Comparison of ENCODE assay signal across 8 cellular contexts in genomic region chr3:53495518-53496501, GRCh38. TPM values are rescaled to one million over a fixed set of nuclear protein-coding genes. Genes with fewer than 3 reads are reported as not detected.
A peak's percentile ranks its signal among the peaks of the same experiment; 100 is the strongest.
DNase-seq lines count a peak whose midpoint lies in the region; ATAC-seq and TF ChIP-seq lines count a peak whose summit lies in the region.

No MANE protein-coding gene starts in this region.

- no peaks in the 10 kb centered on the region for H3K9me3 ChIP-seq in BLaER1 treated with 17β-estradiol and CSF1 and Interleukin-3, amounts not matched to agents 10 nM and 100 nM (replicated peaks in 1 of 11)
- no peaks in the 10 kb centered on the region for H3K9me3 ChIP-seq in transverse colon

- H3K56ac ChIP-seq in mesendoderm (ENCODE audit: low read length), result no peak overlapping the region

- no peak overlapping the region for H3K23ac ChIP-seq in mesendoderm (ENCODE audit: low read length)

- no peak overlapping the region for H3K27ac ChIP-seq in BLaER1 treated with 17β-estradiol and CSF1 and Interleukin-3, amounts not matched to agents 10 nM and 100 nM
- peak overlapping the region; percentile 39 for H3K27ac ChIP-seq in cingulate gyrus (ENCODE audit: low read depth, low read length)
- H3K27ac ChIP-seq in mesendoderm (ENCODE audit: low read depth, low read length), result no peak overlapping the region
- peak overlapping the region in 1 of 4 donors; percentile 20 for H3K27ac ChIP-seq in transverse colon

- peaks cover 0 to 32% (median 11%) of the 10 kb centered on the region in 11 experiments; a peak in 14 of 22 replicates for H4K20me1 ChIP-seq in BLaER1 treated with 17β-estradiol and CSF1 and Interleukin-3, amounts not matched to agents 10 nM and 100 nM

- peaks cover 53 to 82% (median 73%) of the 10 kb centered on the region in 11 experiments for H3K27me3 ChIP-seq in BLaER1 treated with 17β-estradiol and CSF1 and Interleukin-3, amounts not matched to agents 10 nM and 100 nM
- H3K27me3 ChIP-seq in mesendoderm (ENCODE audit: insufficient read depth, low read length, poor library complexity) (peaks cover 22% of the 10 kb centered on the region), transverse colon (peaks cover 26% of the 10 kb centered on the region)

- no peak overlapping the region for H4K5ac ChIP-seq in mesendoderm (ENCODE audit: low read length)

- no peaks in the 10 kb centered on the region for H3K79me2 ChIP-seq in mesendoderm (ENCODE audit: control insufficient read depth, insufficient read depth, low read length)

- TF ChIP-seq CTCF in transverse colon (IDR thresholded peaks at IDR 0.05), result no peak

- TF ChIP-seq EP300 in transverse colon (IDR thresholded peaks at IDR 0.05; ENCODE audit: low read depth), result no peak

- H3K79me1 ChIP-seq in mesendoderm (ENCODE audit: low read length), result no peaks in the 10 kb centered on the region

- H3K9ac ChIP-seq in BLaER1 treated with 17β-estradiol and CSF1 and Interleukin-3, amounts not matched to agents 10 nM and 100 nM, result peak overlapping the region in 6 of 11 experiments; percentile 1 to 29 (median 14); a peak in 5 of 22 replicates
- H3K9ac ChIP-seq in mesendoderm (ENCODE audit: low read length), result no peak overlapping the region

- H2BK120ac ChIP-seq in mesendoderm (ENCODE audit: low read depth, low read length), result no peak overlapping the region

- no peak overlapping the region for H2BK15ac ChIP-seq in mesendoderm (replicated peaks; ENCODE audit: low read depth)

- H3K4me3 ChIP-seq in BLaER1 treated with 17β-estradiol and CSF1 and Interleukin-3, amounts not matched to agents 10 nM and 100 nM, result peak overlapping the region; percentile 41 to 74 (median 64)
- H3K4me3 ChIP-seq in mesendoderm (ENCODE audit: low read length), result no peak overlapping the region
- H3K4me3 ChIP-seq in transverse colon, result peak overlapping the region; percentile 22 to 49 (median 32)

- H3K4me1 ChIP-seq in BLaER1 treated with 17β-estradiol and CSF1 and Interleukin-3, amounts not matched to agents 10 nM and 100 nM, result peaks cover 13 to 31% (median 30%) of the 10 kb centered on the region in 10 experiments
- H3K4me1 ChIP-seq in mesendoderm (ENCODE audit: control insufficient read depth, low read depth, low read length) (no peaks in the 10 kb centered on the region), transverse colon (peaks cover 6 to 35% (median 29%) of the 10 kb centered on the region in 4 donors)

- H3K4ac ChIP-seq in mesendoderm (ENCODE audit: low read depth, low read length), result no peak overlapping the region

- no peak for ATAC-seq in HG02642 (IDR thresholded peaks at IDR 0.05; ENCODE audit: poor library complexity, unreplicated experiment)

- no CpG with 5 or more reads among the region's 57 CpGs for WGBS in mesendoderm (ENCODE audit: extremely low coverage, insufficient coverage, low lambda C conversion rate)
- WGBS in transverse colon (ENCODE audit: low coverage in 1 of 2), 2 donors, result 19 to 28% methylated on average over 14 to 38 of the region's 57 CpGs

- in situ Hi-C loops in transverse colon (cut with MboI; ENCODE audit: low pct_ligation_motif_present in 1 of 4, low pct_unique_long_range_greater_than_20kb in 1 of 4, low sequenced_read_pairs in 3 of 4), result no loop called here

- H4K8ac ChIP-seq in mesendoderm (ENCODE audit: low read depth, low read length), result no peak overlapping the region

- H3K18ac ChIP-seq in mesendoderm (ENCODE audit: low read length), result no peak overlapping the region

- H3K4me2 ChIP-seq in BLaER1 treated with 17β-estradiol and CSF1 and Interleukin-3, amounts not matched to agents 10 nM and 100 nM, result peak overlapping the region; percentile 91 to 99 (median 97)
- H3K4me2 ChIP-seq in mesendoderm (ENCODE audit: low read length), result peak overlapping the region; percentile 57

- intact Hi-C loops in transverse colon (cut with DNase I; ENCODE audit: low total_unique reads), result no loop called here

- H2AK5ac ChIP-seq in mesendoderm (ENCODE audit: low read length), result no peak overlapping the region

- DNase-seq in NCI-H1105 (lab: John Stamatoyannopoulos, UW), result peak; percentile 66
- DNase-seq in mesendoderm, result no peak
- DNase-seq in transverse colon, result peak; percentile 17
- no peak for DNase-seq in amniotic stem cell (lab: John Stamatoyannopoulos, UW)
- no peak for DNase-seq in glomerular visceral epithelial cell (ENCODE audit: extremely low spot score)

- H3K36me3 ChIP-seq in BLaER1 treated with 17β-estradiol and CSF1 and Interleukin-3, amounts not matched to agents 10 nM and 100 nM, result no peaks in the 10 kb centered on the region
- H3K36me3 ChIP-seq in mesendoderm (ENCODE audit: control insufficient read depth, insufficient read depth, low read length) (no peaks in the 10 kb centered on the region), transverse colon (no peaks in the 10 kb centered on the region)

- H2BK5ac ChIP-seq in mesendoderm (ENCODE audit: low read length), result no peak overlapping the region

- no peak for TF ChIP-seq POLR2A in transverse colon (IDR thresholded peaks at IDR 0.05)

RNA-seq across cellular contexts. Expression of gene CACNA1D, which starts 1.4 kb away (rescaled TPM):
- polyA plus RNA-seq in mesendoderm (2013, experiment 1 of 2), result 0.59 TPM
- polyA plus RNA-seq in mesendoderm (2013, experiment 2 of 2), result 0.43 TPM
- total RNA-seq in transverse colon, result 10 to 100 TPM; 12.7 to 98.9 (median 25.0) TPM

Comparison
In these comparisons a context has a peak if more than half of its experiments do, and no peak if none do; other contexts are left out.
1. DNase-seq: peak in NCI-H1105 (single experiment) and transverse colon (single experiment); none in mesendoderm (single experiment), amniotic stem cell (single experiment) and glomerular visceral epithelial cell (single experiment).